8 cellular contexts compared by ENCODE assay signal in genomic region chr19:7505682-7506384, GRCh38. TPM values are rescaled to one million over a fixed set of nuclear protein-coding genes. Genes with fewer than 3 reads are reported as not detected.
DNase-seq lines count a peak whose midpoint lies in the region; ATAC-seq, FAIRE-seq and TF ChIP-seq lines count a peak whose summit lies in the region.

No MANE protein-coding gene starts in this region.

- H3K4me2 ChIP-seq in endothelial cell of umbilical vein (ENCODE audit: insufficient read depth, low read length): no peak overlapping the region

- H3K36me3 ChIP-seq in endothelial cell of umbilical vein (ENCODE audit: control insufficient read depth in 2 of 2, extremely low read depth in 1 of 2, insufficient read depth in 2 of 2, low read length in 2 of 2): no peaks in the 10 kb centered on the region
- H3K36me3 ChIP-seq in psoas muscle (ENCODE audit: insufficient read depth in 1 of 2, low read depth in 1 of 2): no peaks in the 10 kb centered on the region

- dilution Hi-C loops in endothelial cell of umbilical vein (cut with MboI; ENCODE audit: extremely low pct_ligation_motif_present, low sequenced_read_pairs): no loop called here

- peak overlapping the region; percentile 80 for H2AFZ ChIP-seq in endothelial cell of umbilical vein (ENCODE audit: low read depth, low read length)

- H3K79me2 ChIP-seq in endothelial cell of umbilical vein (ENCODE audit: control insufficient read depth, insufficient read depth, low read length): no peaks in the 10 kb centered on the region

- H3K4me1 ChIP-seq in endothelial cell of umbilical vein (ENCODE audit: control insufficient read depth, extremely low read depth, insufficient read depth, low read length): no peaks in the 10 kb centered on the region
- H3K4me1 ChIP-seq in psoas muscle: peaks cover 7% of the 10 kb centered on the region

- intact Hi-C loops in Right ventricle myocardium superior (cut with DNase I) (no loop called here), cardiac septum (cut with DNase I) (no loop called here), endothelial cell of umbilical vein (cut with micrococcal nuclease) (no loop called here), psoas muscle (cut with DNase I) (no loop called here)

- H3K27ac ChIP-seq in endothelial cell of umbilical vein (ENCODE audit: insufficient read depth, low read depth, low read length) (no peak overlapping the region), psoas muscle (no peak overlapping the region)

- DNase-seq in Right ventricle myocardium superior (no peak), cardiac septum (ENCODE audit: low spot score) (no peak), OCI-M1 (lab: John Stamatoyannopoulos, UW) (peak; percentile 70), endothelial cell of umbilical vein (ENCODE audit: low read depth, low spot score) (no peak), psoas muscle (no peak), T-helper 9 cell (no peak), GOT3 (lab: John Stamatoyannopoulos, UW) (no peak)

- H3K9me1 ChIP-seq in endothelial cell of umbilical vein (replicated peaks; ENCODE audit: control insufficient read depth, extremely low read depth, insufficient read depth, low read length): no peaks in the 10 kb centered on the region

- no peak for TF ChIP-seq POLR2A in endothelial cell of umbilical vein (IDR thresholded peaks at IDR 0.05; ENCODE audit: low read depth, low read length)

- H3K9me3 ChIP-seq in endothelial cell of umbilical vein (replicated peaks; ENCODE audit: control insufficient read depth, insufficient read depth, low read length) (no peaks in the 10 kb centered on the region), psoas muscle (no peaks in the 10 kb centered on the region)

- no peak for FAIRE-seq in endothelial cell of umbilical vein (lab: Jason Lieb, UNC)

- ATAC-seq in Right ventricle myocardium superior (ENCODE audit: poor library complexity): peak; percentile 49
- peak; percentile 60 to 73 (median 64) for ATAC-seq in psoas muscle
- ATAC-seq in GM21825 (IDR thresholded peaks at IDR 0.05; ENCODE audit: unreplicated experiment): no peak

- WGBS in psoas muscle, 3 donors: 4 to 5% (median 5%) methylated on average over 22 to 33 of the region's 33 CpGs

- TF ChIP-seq CTCF in endothelial cell of umbilical vein (IDR thresholded peaks at IDR 0.05; ENCODE audit: extremely low read depth in 1 of 2, insufficient read depth in 1 of 2, low read depth in 1 of 2, low read length in 2 of 2): no peak
- no peak for TF ChIP-seq CTCF in psoas muscle (IDR thresholded peaks at IDR 0.05)

- CTCF ChIA-PET in endothelial cell of umbilical vein (lab: Charles Lee): interaction anchor here (1.1 to 3.4 kb wide), 6 partner anchors 9 to 151 kb away, joined by 3 to 20 read pairs (median 5); partner anchors contain the start of gene ZNF358

- H3K9ac ChIP-seq in endothelial cell of umbilical vein (replicated peaks; ENCODE audit: extremely low read depth, insufficient read depth, low read length): no peak overlapping the region

- no TSS peak for BruUV-seq in endothelial cell of umbilical vein (replicated peaks; lab: Mats Ljungman, UMichigan)

- H4K20me1 ChIP-seq in endothelial cell of umbilical vein (replicated peaks; ENCODE audit: control insufficient read depth, extremely low read depth, insufficient read depth, low read length): no peaks in the 10 kb centered on the region

- H3K4me3 ChIP-seq in endothelial cell of umbilical vein (replicated peaks in 1 of 3; ENCODE audit: insufficient read depth in 1 of 3, low read depth in 1 of 3, low read length in 3 of 3) (no peak overlapping the region), psoas muscle (peak overlapping the region; percentile 38)

- POLR2A ChIA-PET in endothelial cell of umbilical vein (lab: Charles Lee): no interaction called here

- H3K27me3 ChIP-seq in endothelial cell of umbilical vein (ENCODE audit: control insufficient read depth in 2 of 2, insufficient read depth in 2 of 2, low read length in 2 of 2): peaks cover 0 to 3% of the 10 kb centered on the region in 2 experiments
- H3K27me3 ChIP-seq in psoas muscle (ENCODE audit: insufficient read depth in 3 of 3, low read length in 2 of 3): peaks cover 0 to 41% (median 0%) of the 10 kb centered on the region in 3 donors

TF ChIP-seq in endothelial cell of umbilical vein, 7 proteins besides CTCF, POLR2A, EP300 and RAD21:
- TF ChIP-seq POLR2AphosphoS5 (IDR thresholded peaks at IDR 0.05; ENCODE audit: insufficient read depth, low read depth, low read length): no peak
- TF ChIP-seq JUN (IDR thresholded peaks at IDR 0.05; ENCODE audit: borderline replicate concordance, insufficient read depth, insufficient read length, low read depth): no peak
- TF ChIP-seq EZH2 (IDR thresholded peaks at IDR 0.05; ENCODE audit: borderline replicate concordance, low read depth, low read length, severe bottlenecking): no peak
- no peak for TF ChIP-seq GATA2 (IDR thresholded peaks at IDR 0.05; ENCODE audit: insufficient read depth, insufficient read length, low read depth, low read length)
- no peak for TF ChIP-seq MYC (IDR thresholded peaks at IDR 0.05; ENCODE audit: low read depth, low read length)
- no peak for TF ChIP-seq FOS (IDR thresholded peaks at IDR 0.05; ENCODE audit: borderline replicate concordance, insufficient read depth, low read length)
- TF ChIP-seq, protein P1, sequence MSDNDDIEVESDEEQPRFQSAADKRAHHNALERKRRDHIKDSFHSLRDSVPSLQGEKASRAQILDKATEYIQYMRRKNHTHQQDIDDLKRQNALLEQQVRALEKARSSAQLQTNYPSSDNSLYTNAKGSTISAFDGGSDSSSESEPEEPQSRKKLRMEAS (IDR thresholded peaks at IDR 0.05; ENCODE audit: insufficient read depth, insufficient read length): no peak

RNA-seq across cellular contexts. Expression of gene ZNF358, which starts 10.1 kb away (rescaled TPM):
- total RNA-seq in Right ventricle myocardium superior: 92.1 TPM
- 76.7 TPM for total RNA-seq in cardiac septum
- total RNA-seq in endothelial cell of umbilical vein: 51.2 and 52.1 TPM in 2 replicates
- polyA plus RNA-seq in endothelial cell of umbilical vein: 83.2 and 90.6 TPM in 2 replicates
- 49.9 and 66.1 TPM in 2 replicates for polyA plus RNA-seq in endothelial cell of umbilical vein (2011; cell fraction: cytosol; rRNA removed)
- 19.7 and 22.3 TPM in 2 replicates for polyA plus RNA-seq in endothelial cell of umbilical vein (2011; cell fraction: nucleus; rRNA removed)
- 41.0 and 45.0 TPM in 2 replicates for polyA plus RNA-seq in endothelial cell of umbilical vein (2012)
- polyA minus RNA-seq in endothelial cell of umbilical vein: 20.9 and 27.3 TPM in 2 replicates
- polyA minus RNA-seq in endothelial cell of umbilical vein (2011; cell fraction: cytosol; rRNA and poly(A)+ RNA removed): 18.3 TPM
- polyA minus RNA-seq in endothelial cell of umbilical vein (2011; cell fraction: nucleus; rRNA and poly(A)+ RNA removed): 7.5 and 12.5 TPM in 2 replicates
- total RNA-seq in psoas muscle: 100 to 1,000 TPM in 1 of 4 donors, 10 to 100 TPM in 3; 80.4 to 109 (median 90.1) TPM
- polyA plus RNA-seq in psoas muscle: 100 to 1,000 TPM in 1 of 3 donors, 10 to 100 TPM in 2; 38.1 to 110 (median 88.9) TPM

RNA-seq across cellular contexts. Expression of gene MCOLN1, which starts 16.6 kb away (rescaled TPM):
- total RNA-seq in Right ventricle myocardium superior (17.5 TPM), cardiac septum (16.0 TPM), endothelial cell of umbilical vein (23.0 and 26.9 TPM in 2 replicates), psoas muscle (10 to 100 TPM; 15.4 to 23.8 (median 17.0) TPM)
- polyA plus RNA-seq in endothelial cell of umbilical vein (60.9 and 84.6 TPM in 2 replicates), psoas muscle (10 to 100 TPM; 15.9 to 28.6 (median 20.2) TPM)
- polyA plus RNA-seq in endothelial cell of umbilical vein (2011; cell fraction: cytosol; rRNA removed): 22.8 and 29.4 TPM in 2 replicates
- 67.0 and 81.1 TPM in 2 replicates for polyA plus RNA-seq in endothelial cell of umbilical vein (2011; cell fraction: nucleus; rRNA removed)
- polyA plus RNA-seq in endothelial cell of umbilical vein (2012): 24.1 and 24.6 TPM in 2 replicates
- polyA minus RNA-seq in endothelial cell of umbilical vein: 40.6 and 63.5 TPM in 2 replicates
- polyA minus RNA-seq in endothelial cell of umbilical vein (2011; cell fraction: cytosol; rRNA and poly(A)+ RNA removed): 19.8 TPM
- polyA minus RNA-seq in endothelial cell of umbilical vein (2011; cell fraction: nucleus; rRNA and poly(A)+ RNA removed): 20.9 and 21.5 TPM in 2 replicates

RNA-seq across cellular contexts. Expression of gene PEX11G, which starts 17.0 kb away (rescaled TPM):
- total RNA-seq in Right ventricle myocardium superior (0.97 TPM), cardiac septum (1.9 TPM), endothelial cell of umbilical vein (1.3 and 1.6 TPM in 2 replicates), psoas muscle (1 to 10 TPM; 1.1 to 1.4 (median 1.2) TPM)
- polyA plus RNA-seq in endothelial cell of umbilical vein (1.9 and 2.4 TPM in 2 replicates), psoas muscle (1 to 10 TPM; 1.0 to 1.1 (median 1.1) TPM)
- polyA plus RNA-seq in endothelial cell of umbilical vein (2011; cell fraction: cytosol; rRNA removed): 1.0 and 1.8 TPM in 2 replicates
- 0.40 and 0.59 TPM in 2 replicates for polyA plus RNA-seq in endothelial cell of umbilical vein (2011; cell fraction: nucleus; rRNA removed)
- polyA plus RNA-seq in endothelial cell of umbilical vein (2012): 0.59 and 1.5 TPM in 2 replicates
- polyA minus RNA-seq in endothelial cell of umbilical vein: 0.44 and 1.5 TPM in 2 replicates
- polyA minus RNA-seq in endothelial cell of umbilical vein (2011; cell fraction: cytosol; rRNA and poly(A)+ RNA removed): 1.2 TPM
- not detected in 2 replicates for polyA minus RNA-seq in endothelial cell of umbilical vein (2011; cell fraction: nucleus; rRNA and poly(A)+ RNA removed)

RNA-seq across cellular contexts. Expression of gene PNPLA6, which starts 29.7 kb away (rescaled TPM):
- total RNA-seq in Right ventricle myocardium superior (50.4 TPM), cardiac septum (41.9 TPM), endothelial cell of umbilical vein (163 and 164 TPM in 2 replicates), psoas muscle (10 to 100 TPM; 53.3 to 72.8 (median 62.7) TPM)
- polyA plus RNA-seq in endothelial cell of umbilical vein (106 and 117 TPM in 2 replicates), psoas muscle (10 to 100 TPM; 31.8 to 63.8 (median 34.6) TPM)
- 52.1 and 73.6 TPM in 2 replicates for polyA plus RNA-seq in endothelial cell of umbilical vein (2011; cell fraction: cytosol; rRNA removed)
- 201 and 245 TPM in 2 replicates for polyA plus RNA-seq in endothelial cell of umbilical vein (2011; cell fraction: nucleus; rRNA removed)
- 88.8 and 135 TPM in 2 replicates for polyA plus RNA-seq in endothelial cell of umbilical vein (2012)
- polyA minus RNA-seq in endothelial cell of umbilical vein: 88.0 and 107 TPM in 2 replicates
- 38.6 TPM for polyA minus RNA-seq in endothelial cell of umbilical vein (2011; cell fraction: cytosol; rRNA and poly(A)+ RNA removed)
- 62.7 and 125 TPM in 2 replicates for polyA minus RNA-seq in endothelial cell of umbilical vein (2011; cell fraction: nucleus; rRNA and poly(A)+ RNA removed)
